Comparison of ENCODE assay signal across 8 cellular contexts in genomic region chr1:27831568-27832410, GRCh38. TPM values are rescaled to one million over a fixed set of nuclear protein-coding genes. Genes with fewer than 3 reads are reported as not detected.
DNase-seq lines count a peak whose midpoint lies in the region; ATAC-seq and TF ChIP-seq lines count a peak whose summit lies in the region.

No MANE protein-coding gene starts in this region.

- DNase-seq in ELF-1 (ENCODE audit: low read depth, low spot score) = peak; percentile 5
- DNase-seq in PC-3 = no peak
- DNase-seq in ovary = no peak
- no peak for DNase-seq in NCI-H2107 (lab: John Stamatoyannopoulos, UW)
- DNase-seq in activated CD4-positive, alpha-beta T cell treated with anti-CD3 and anti-CD28 coated beads, Interleukin-2, amount 50 U/mL, for 48 hours = no peak
- DNase-seq in NCI-H774 (lab: John Stamatoyannopoulos, UW) = no peak

- no peaks in the 10 kb centered on the region for H3K27me3 ChIP-seq in PC-3 (ENCODE audit: low read length)
- no peaks in the 10 kb centered on the region for H3K27me3 ChIP-seq in esophagus (ENCODE audit: control insufficient read depth in 1 of 2, insufficient read depth in 2 of 2, low read length in 2 of 2)
- H3K27me3 ChIP-seq in ovary = no peaks in the 10 kb centered on the region

- H3K27ac ChIP-seq in PC-3 (ENCODE audit: low read length) (no peak overlapping the region), esophagus (ENCODE audit: low read depth in 2 of 2, low read length in 1 of 2) (no peak overlapping the region), ovary (no peak overlapping the region)

- H3K9me2 ChIP-seq in PC-3 (replicated peaks; ENCODE audit: low read length) = no peaks in the 10 kb centered on the region

- H3K79me2 ChIP-seq in PC-3 (ENCODE audit: low read length) = peaks cover 60% of the 10 kb centered on the region

- CTCF ChIA-PET in PC-3 (lab: Charles Lee) = no interaction called here

- TF ChIP-seq EP300 in ovary (IDR thresholded peaks at IDR 0.05) = no peak

- intact Hi-C loops in PC-3 (cut with micrococcal nuclease) (loop anchor here (5.0 kb wide), 1 partner anchor 159 kb away; the partner anchor contains the start of gene IFI6), ovary (cut with DNase I) (no loop called here)

- H3K36me3 ChIP-seq in PC-3 (ENCODE audit: low read depth, low read length) (peaks cover 19% of the 10 kb centered on the region), esophagus (ENCODE audit: control insufficient read depth in 2 of 2, insufficient read depth in 2 of 2, low read length in 1 of 2) (peaks cover 0 to 3% of the 10 kb centered on the region in 2 donors), ovary (no peaks in the 10 kb centered on the region)

- TF ChIP-seq POLR2A in ovary (IDR thresholded peaks at IDR 0.05) = no peak

- peak overlapping the region; percentile 86 for H3K4me2 ChIP-seq in PC-3 (ENCODE audit: low read length)

- H3K4me3 ChIP-seq in PC-3 (ENCODE audit: low read length) (peak overlapping the region; percentile 95), esophagus (ENCODE audit: low read depth in 1 of 2, low read length in 2 of 2) (peak overlapping the region; percentile 79 to 99), ovary (peak overlapping the region; percentile 63)

- no peak for TF ChIP-seq CTCF in PC-3 (conservative IDR thresholded peaks at IDR 0.05; ENCODE audit: low read depth, low read length)
- TF ChIP-seq CTCF in ovary (IDR thresholded peaks at IDR 0.05) = no peak

- H4K20me1 ChIP-seq in PC-3 (ENCODE audit: low read length) = peaks cover 8% of the 10 kb centered on the region

- ATAC-seq in PC-3 = peak; percentile 3; the same call in 1 of the 2 replicates
- ATAC-seq in HG02870 (IDR thresholded peaks at IDR 0.05; ENCODE audit: unreplicated experiment) = no peak

- H3K4me1 ChIP-seq in PC-3 (ENCODE audit: insufficient read depth, low read length) (peaks cover 19% of the 10 kb centered on the region), esophagus (ENCODE audit: control insufficient read depth in 2 of 2, insufficient read depth in 2 of 2, low read length in 1 of 2) (no peaks in the 10 kb centered on the region), ovary (ENCODE audit: insufficient read depth) (peaks cover 2% of the 10 kb centered on the region)

- BruUV-seq in PC-3 (replicated peaks; lab: Mats Ljungman, UMichigan) = no TSS peak

- H2AFZ ChIP-seq in PC-3 (ENCODE audit: low read length) = peak overlapping the region; percentile 92; the same call in 1 of the 2 replicates

- 43 to 46% methylated on average over 10 of the region's 10 CpGs for WGBS in esophagus, 2 donors
- 38 to 48% (median 42%) methylated on average over 10 of the region's 10 CpGs for WGBS in ovary, 3 donors

- no peaks in the 10 kb centered on the region for H3K9me3 ChIP-seq in PC-3 (ENCODE audit: low read length)
- H3K9me3 ChIP-seq in esophagus (ENCODE audit: control insufficient read depth in 2 of 2, insufficient read depth in 1 of 2, low read depth in 1 of 2, low read length in 1 of 2) = no peaks in the 10 kb centered on the region
- no peaks in the 10 kb centered on the region for H3K9me3 ChIP-seq in ovary

- no peaks in the 10 kb centered on the region for H3F3A ChIP-seq in PC-3 (ENCODE audit: low read length, unreplicated experiment)

- peak overlapping the region; percentile 99 for H3K9ac ChIP-seq in PC-3 (ENCODE audit: low read length)

- POLR2A ChIA-PET in PC-3 (lab: Charles Lee; ENCODE audit: unreplicated experiment) = interaction anchor here (1.3 to 1.5 kb wide), 2 partner anchors 59 to 106 kb away, joined by 4 to 11 read pairs; partner anchors contain the start of genes FAM76A and STX12

RNA-seq across cellular contexts. Expression of gene PPP1R8, which starts 1.2 kb away (rescaled TPM):
- 65.7 and 85.0 TPM in 2 replicates for total RNA-seq in PC-3 (2014; rRNA removed)
- 10 to 100 TPM; 15.5 to 27.2 TPM for polyA plus RNA-seq in esophagus
- 10 to 100 TPM; 24.9 to 49.0 (median 37.9) TPM for total RNA-seq in ovary
- 10 to 100 TPM; 33.8 to 37.4 TPM for polyA plus RNA-seq in ovary

RNA-seq across cellular contexts. Expression of gene THEMIS2, which starts 40.6 kb away (rescaled TPM):
- total RNA-seq in PC-3 (2014; rRNA removed) = 5.0 and 5.7 TPM in 2 replicates
- polyA plus RNA-seq in esophagus = 1 to 10 TPM; 2.5 to 2.7 TPM
- 10 to 100 TPM in 2 of 7 donors, 1 to 10 TPM in 5; 2.7 to 14.0 (median 7.8) TPM for total RNA-seq in ovary
- polyA plus RNA-seq in ovary = 10 to 100 TPM in 1 of 2 donors, 1 to 10 TPM in 1; 3.9 to 16.9 TPM

RNA-seq across cellular contexts. Expression of gene STX12, which starts 58.8 kb away (rescaled TPM):
- total RNA-seq in PC-3 (2014; rRNA removed) (18.6 and 28.5 TPM in 2 replicates), ovary (10 to 100 TPM; 34.3 to 45.7 (median 41.2) TPM)
- polyA plus RNA-seq in esophagus (10 to 100 TPM; 23.7 to 27.5 TPM), ovary (10 to 100 TPM; 23.9 to 74.8 TPM)
